In the genomic region with DNA sequence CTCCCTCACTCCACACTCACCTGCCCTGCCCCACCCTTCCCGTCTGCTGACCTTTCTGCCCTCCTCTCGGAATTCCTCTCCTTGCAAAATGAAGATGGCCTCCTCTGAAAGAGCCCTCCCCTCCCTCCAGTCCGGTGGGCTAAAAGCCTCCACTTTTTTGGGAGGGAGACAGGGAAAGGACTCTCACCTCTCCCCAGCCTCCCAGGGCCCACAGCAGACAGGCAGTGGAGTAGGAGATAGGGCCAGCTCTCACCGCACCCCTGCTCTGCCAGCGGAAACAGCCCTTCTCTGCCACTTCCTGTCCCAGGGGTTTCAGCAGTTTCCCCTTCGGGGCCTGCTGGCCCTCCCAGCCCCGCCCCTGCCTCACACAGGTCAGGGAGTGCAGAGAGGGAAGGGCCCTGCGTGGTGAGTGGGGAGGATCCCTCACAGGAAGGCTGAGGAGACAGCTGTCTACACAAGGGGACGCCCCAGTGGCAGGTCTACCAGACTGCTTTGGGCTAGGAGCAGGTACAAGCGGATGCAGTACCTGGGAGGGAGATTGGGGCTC, we compare ENCODE assay signal across 8 cellular contexts.
DNase-seq lines count a peak whose midpoint lies in the region; ATAC-seq and TF ChIP-seq lines count a peak whose summit lies in the region.

No MANE protein-coding gene starts in this region.

- DNase-seq in SIG-M5 treated with dmso at 0.1 percent for 504 hours (lab: John Stamatoyannopoulos, UW; ENCODE audit: unreplicated experiment) (peak; percentile 33), SIG-M5 (lab: John Stamatoyannopoulos, UW) (no peak), SW480 (ENCODE audit: low spot score) (peak; percentile 66), coronary artery (ENCODE audit: low spot score) (no peak), midbrain (lab: John Stamatoyannopoulos, UW) (no peak)

- peaks cover 55% of the 10 kb centered on the region for H3K4me1 Mint-ChIP-seq in activated naive CD4-positive, alpha-beta T cell treated with anti-CD3 and anti-CD28 coated beads, Interleukin-2, amount 50 U/mL, for 24 hours

- no peaks in the 10 kb centered on the region for H3K36me3 Mint-ChIP-seq in activated naive CD4-positive, alpha-beta T cell treated with anti-CD3 and anti-CD28 coated beads, Interleukin-2, amount 50 U/mL, for 24 hours

- H3K4me3 ChIP-seq in neutrophil (ENCODE audit: low read depth in 1 of 2, low read length in 1 of 2) (peak overlapping the region; percentile 56 to 58), coronary artery (no peak overlapping the region)

- H3K27me3 Mint-ChIP-seq in activated naive CD4-positive, alpha-beta T cell treated with anti-CD3 and anti-CD28 coated beads, Interleukin-2, amount 50 U/mL, for 24 hours = no peaks in the 10 kb centered on the region

- peaks cover 77 to 84% of the 10 kb centered on the region in 2 experiments for H3K4me1 ChIP-seq in neutrophil (ENCODE audit: control insufficient read depth in 1 of 2, insufficient read depth in 1 of 2, low read depth in 1 of 2, low read length in 1 of 2)

- ATAC-seq in HG03159 (IDR thresholded peaks at IDR 0.05; ENCODE audit: unreplicated experiment) = peak; percentile 96

- peak overlapping the region; percentile 62 for H3K27ac Mint-ChIP-seq in activated naive CD4-positive, alpha-beta T cell treated with anti-CD3 and anti-CD28 coated beads, Interleukin-2, amount 50 U/mL, for 24 hours

- no peaks in the 10 kb centered on the region for H3K27me3 ChIP-seq in neutrophil

- H3K4me3 Mint-ChIP-seq in activated naive CD4-positive, alpha-beta T cell treated with anti-CD3 and anti-CD28 coated beads, Interleukin-2, amount 50 U/mL, for 24 hours = peak overlapping the region; percentile 59

- TF ChIP-seq CTCF in neutrophil (IDR thresholded peaks at IDR 0.05) (peak; percentile 64), coronary artery (IDR thresholded peaks at IDR 0.05) (no peak)

- H3K36me3 ChIP-seq in neutrophil = no peaks in the 10 kb centered on the region

- no peaks in the 10 kb centered on the region for H3K9me3 ChIP-seq in neutrophil

- H3K9me3 Mint-ChIP-seq in activated naive CD4-positive, alpha-beta T cell treated with anti-CD3 and anti-CD28 coated beads, Interleukin-2, amount 50 U/mL, for 24 hours = no peaks in the 10 kb centered on the region

- H3K27ac ChIP-seq in neutrophil (peak overlapping the region; percentile 97), coronary artery (peak overlapping the region in 1 of 2 donors; percentile 16)

Comparison
In these comparisons a context has a peak if more than half of its experiments do, and no peak if none do; other contexts are left out.
1. DNase-seq: peak in SIG-M5 treated with dmso at 0.1 percent for 504 hours (single experiment) and SW480 (single experiment); none in SIG-M5 (single experiment), coronary artery (single experiment) and midbrain (single experiment).